Comparison of ENCODE assay signal across 10 cellular contexts in the genomic region with DNA sequence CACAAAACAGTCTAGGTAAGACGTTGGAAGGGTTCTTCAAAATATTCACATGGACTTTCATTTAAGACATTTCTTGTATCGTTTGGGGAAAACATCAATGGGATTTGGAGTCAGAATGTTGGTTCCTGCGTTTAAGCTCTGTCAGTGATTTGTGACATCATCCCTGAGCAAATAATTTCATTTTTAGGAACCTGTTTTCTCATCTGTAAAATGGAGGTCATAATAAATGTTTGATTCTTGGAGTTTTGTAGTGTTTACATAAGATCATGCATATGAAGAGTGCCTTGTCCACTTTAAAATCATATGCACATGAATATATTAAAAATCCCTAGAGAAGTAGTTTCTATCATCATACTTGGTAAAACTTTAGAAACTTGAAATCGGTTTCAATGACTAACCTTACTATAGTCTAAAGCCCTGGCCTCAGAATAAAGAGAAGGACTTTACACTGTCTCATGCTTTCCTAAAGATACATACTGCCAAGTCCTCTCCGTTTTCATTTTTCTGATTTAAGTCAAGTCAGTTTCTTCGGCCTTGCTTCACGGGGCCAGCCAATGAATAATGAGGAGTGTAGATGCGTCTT.
DNase-seq lines count a peak whose midpoint lies in the region; ATAC-seq, FAIRE-seq and TF ChIP-seq lines count a peak whose summit lies in the region.
"Had no signal": no experiment of that assay in that cellular context is flagged by ENCODE, and none has a peak within 500 bp of the region (broad histone marks: within the 10 kb centered on the region; RNA-seq: fewer than 3 reads in every experiment).

No MANE protein-coding gene starts in this region.

- H3K4me3 Mint-ChIP-seq in GM23338 (no peak overlapping the region), progenitor cell of endocrine pancreas (ENCODE audit: low read depth) (no peak overlapping the region)

- H3F3A ChIP-seq in GM23338 (replicated peaks; ENCODE audit: low read depth) = no peaks in the 10 kb centered on the region

- H3K27ac Mint-ChIP-seq in GM23338 (no peak overlapping the region), progenitor cell of endocrine pancreas (no peak overlapping the region)

- ATAC-seq in GM23338 = no peak

- no peaks in the 10 kb centered on the region for H3K36me3 ChIP-seq in GM23338 (ENCODE audit: insufficient read depth)
- no peaks in the 10 kb centered on the region for H3K36me3 ChIP-seq in skeletal muscle satellite cell (ENCODE audit: insufficient read depth, low read length)
- H3K36me3 ChIP-seq in Karpas-422 (ENCODE audit: insufficient read depth, low read length) = no peaks in the 10 kb centered on the region
- H3K36me3 ChIP-seq: gastrocnemius medialis had no signal

- TF ChIP-seq CTCF in GM23338 (conservative IDR thresholded peaks at IDR 0.05; ENCODE audit: low read depth in 2 of 2) (no peak), fibroblast of pulmonary artery (IDR thresholded peaks at IDR 0.05; ENCODE audit: low read length, missing control alignments) (no peak), progenitor cell of endocrine pancreas (IDR thresholded peaks at IDR 0.05; ENCODE audit: unreplicated experiment) (no peak)

- H4K20me1 ChIP-seq in GM23338 (replicated peaks; ENCODE audit: insufficient read depth) = no peaks in the 10 kb centered on the region
- H4K20me1 ChIP-seq in Karpas-422 (ENCODE audit: insufficient read depth, low read depth, low read length) = no peaks in the 10 kb centered on the region

- H3K36me3 Mint-ChIP-seq in GM23338 (ENCODE audit: low read depth) = no peaks in the 10 kb centered on the region
- no peaks in the 10 kb centered on the region for H3K36me3 Mint-ChIP-seq in progenitor cell of endocrine pancreas (ENCODE audit: insufficient read depth)

- H3K4me1 ChIP-seq in GM23338 (ENCODE audit: insufficient read depth) (no peaks in the 10 kb centered on the region), skeletal muscle satellite cell (ENCODE audit: control insufficient read depth, insufficient read depth, low read length) (peaks cover 31% of the 10 kb centered on the region), Karpas-422 (ENCODE audit: low read length) (no peaks in the 10 kb centered on the region)

- no peaks in the 10 kb centered on the region for H3K9me2 ChIP-seq in GM23338 (ENCODE audit: insufficient read depth)
- H3K9me2 ChIP-seq in Karpas-422 (replicated peaks; ENCODE audit: insufficient read depth, low read length) = no peaks in the 10 kb centered on the region

- H3K9ac ChIP-seq in skeletal muscle satellite cell (ENCODE audit: low read depth, low read length) = peak overlapping the region; percentile 53
- no peak overlapping the region for H3K9ac ChIP-seq in Karpas-422 (ENCODE audit: low read length)

- H3K27me3 ChIP-seq in GM23338 (ENCODE audit: insufficient read depth) = no peaks in the 10 kb centered on the region
- no peaks in the 10 kb centered on the region for H3K27me3 ChIP-seq in skeletal muscle satellite cell (ENCODE audit: control insufficient read depth, insufficient read depth, low read length)
- no peaks in the 10 kb centered on the region for H3K27me3 ChIP-seq in Karpas-422 (ENCODE audit: low read length)
- H3K27me3 ChIP-seq: gastrocnemius medialis had no signal

- DNase-seq in GM23338 (ENCODE audit: low spot score) (no peak), SW480 (ENCODE audit: low spot score) (peak; percentile 8), fibroblast of pulmonary artery (ENCODE audit: low read depth) (no peak), Karpas-422 (no peak), HTR-8/SVneo (ENCODE audit: insufficient read length, low spot score) (no peak), progenitor cell of endocrine pancreas (ENCODE audit: low spot score, unreplicated experiment) (no peak), HCEC 1CT (no peak)

- no peaks in the 10 kb centered on the region for H3K9me3 ChIP-seq in skeletal muscle satellite cell (replicated peaks; ENCODE audit: low read length)
- no peaks in the 10 kb centered on the region for H3K9me3 ChIP-seq in Karpas-422 (ENCODE audit: low read length)
- H3K9me3 ChIP-seq: gastrocnemius medialis had no signal

- FAIRE-seq in HTR-8/SVneo (lab: Jason Lieb, UNC) = no peak
- FAIRE-seq: small intestine had no signal

- H3K79me2 ChIP-seq in GM23338 (replicated peaks; ENCODE audit: insufficient read depth) = no peaks in the 10 kb centered on the region
- H3K79me2 ChIP-seq in Karpas-422 (ENCODE audit: low read length) = no peaks in the 10 kb centered on the region

- 0 out of 3 replicates have a peak, but pooled peaks cover 3% of the 10 kb centered on the region for H3K9me3 Mint-ChIP-seq in GM23338
- H3K9me3 Mint-ChIP-seq in progenitor cell of endocrine pancreas (ENCODE audit: low read depth) = peaks cover 9% of the 10 kb centered on the region

- H3K27ac ChIP-seq in GM23338 (ENCODE audit: low read depth) (no peak overlapping the region), Karpas-422 (ENCODE audit: low read length) (no peak overlapping the region)

- peaks cover 5% of the 10 kb centered on the region; the same call in 2 of the 3 replicates for H3K4me1 Mint-ChIP-seq in GM23338
- peaks cover 5% of the 10 kb centered on the region for H3K4me1 Mint-ChIP-seq in progenitor cell of endocrine pancreas (ENCODE audit: low read depth)

- H3K4me3 ChIP-seq in GM23338 (no peak overlapping the region), fibroblast of pulmonary artery (replicated peaks; ENCODE audit: low read depth, low read length) (peak overlapping the region; percentile 50), skeletal muscle satellite cell (ENCODE audit: low read length) (peak overlapping the region; percentile 59), Karpas-422 (ENCODE audit: low read length) (no peak overlapping the region)
- H3K4me3 ChIP-seq: gastrocnemius medialis had no signal

- H3K27me3 Mint-ChIP-seq in GM23338 (ENCODE audit: insufficient read depth, low read depth, poor library complexity) (peaks cover 2% of the 10 kb centered on the region), progenitor cell of endocrine pancreas (peaks cover 9% of the 10 kb centered on the region)

- H3K4me2 ChIP-seq in GM23338 (no peak overlapping the region), skeletal muscle satellite cell (ENCODE audit: low read length) (peak overlapping the region; percentile 83), Karpas-422 (ENCODE audit: low read depth, low read length, poor library complexity, severe bottlenecking) (no peak overlapping the region)

- H2AFZ ChIP-seq in GM23338 (peak overlapping the region; percentile 63; the same call in 1 of the 2 replicates), Karpas-422 (ENCODE audit: low read length) (no peak overlapping the region)

TF ChIP-seq in GM23338, 12 proteins besides CTCF, POLR2A, EP300 and RAD21 (continues in another document):
- TF ChIP-seq CREB1 (CRISPR knock-in tag; IDR thresholded peaks at IDR 0.05; ENCODE audit: low read depth) = no peak
- TF ChIP-seq ZNF331 (CRISPR knock-in tag; IDR thresholded peaks at IDR 0.05; ENCODE audit: low read depth) = no peak
- TF ChIP-seq EZH2 (IDR thresholded peaks at IDR 0.05; ENCODE audit: low read depth, unreplicated experiment) = no peak
- no peak for TF ChIP-seq ZNF114 (CRISPR knock-in tag; IDR thresholded peaks at IDR 0.05)
- no peak for TF ChIP-seq STAT1 (IDR thresholded peaks at IDR 0.05; ENCODE audit: unreplicated experiment)
- TF ChIP-seq, protein P1, sequence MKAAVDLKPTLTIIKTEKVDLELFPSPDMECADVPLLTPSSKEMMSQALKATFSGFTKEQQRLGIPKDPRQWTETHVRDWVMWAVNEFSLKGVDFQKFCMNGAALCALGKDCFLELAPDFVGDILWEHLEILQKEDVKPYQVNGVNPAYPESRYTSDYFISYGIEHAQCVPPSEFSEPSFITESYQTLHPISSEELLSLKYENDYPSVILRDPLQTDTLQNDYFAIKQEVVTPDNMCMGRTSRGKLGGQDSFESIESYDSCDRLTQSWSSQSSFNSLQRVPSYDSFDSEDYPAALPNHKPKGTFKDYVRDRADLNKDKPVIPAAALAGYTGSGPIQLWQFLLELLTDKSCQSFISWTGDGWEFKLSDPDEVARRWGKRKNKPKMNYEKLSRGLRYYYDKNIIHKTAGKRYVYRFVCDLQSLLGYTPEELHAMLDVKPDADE (IDR thresholded peaks at IDR 0.05) = no peak

Comparison
In these comparisons a context has a peak if more than half of its experiments do, and no peak if none do; other contexts are left out.
1. H3K4me3 ChIP-seq: peak in fibroblast of pulmonary artery (single experiment) and skeletal muscle satellite cell (single experiment); none in GM23338 (single experiment) and Karpas-422 (single experiment).